Comparison of ENCODE assay signal across 16 cellular contexts in genomic region chr4:117626664-117627063, GRCh38.
DNase-seq lines count a peak whose midpoint lies in the region; ATAC-seq and TF ChIP-seq lines count a peak whose summit lies in the region.
"Had no signal": no experiment of that assay in that cellular context is flagged by ENCODE, and none has a peak within 500 bp of the region (broad histone marks: within the 10 kb centered on the region; RNA-seq: fewer than 3 reads in every experiment).

No MANE protein-coding gene starts in this region.

- H2AFZ ChIP-seq in DND-41 (ENCODE audit: low read depth, low read length) (0 out of 2 replicates have a peak overlapping the region, but pooled peaks have one; percentile 5), mammary epithelial cell (ENCODE audit: low read depth, low read length) (no peak overlapping the region)

- no TSS peak for BruUV-seq in mammary epithelial cell (replicated peaks; lab: Mats Ljungman, UMichigan)

- no peaks in the 10 kb centered on the region for H3K36me3 ChIP-seq in DND-41 (ENCODE audit: insufficient read depth, low read length)
- H3K36me3 ChIP-seq in mammary epithelial cell (ENCODE audit: insufficient read depth, low read length), result no peaks in the 10 kb centered on the region
- peaks cover 4% of the 10 kb centered on the region for H3K36me3 ChIP-seq in mucosa of descending colon (ENCODE audit: low read depth)
- no peaks in the 10 kb centered on the region for H3K36me3 ChIP-seq in sigmoid colon
- H3K36me3 ChIP-seq: BE2C had no signal

- no peaks in the 10 kb centered on the region for H3K27me3 ChIP-seq in DND-41 (ENCODE audit: insufficient read depth, low read length, poor library complexity)
- peaks cover 4% of the 10 kb centered on the region for H3K27me3 ChIP-seq in mammary epithelial cell (ENCODE audit: insufficient read depth, low read length)
- H3K27me3 ChIP-seq in sigmoid colon, result no peaks in the 10 kb centered on the region
- H3K27me3 ChIP-seq: BE2C had no signal

- TF ChIP-seq CTCF in DND-41 (IDR thresholded peaks at IDR 0.05; ENCODE audit: borderline replicate concordance, extremely low read depth, low read length, poor library complexity, severe bottlenecking) (no peak), mammary epithelial cell (conservative IDR thresholded peaks at IDR 0.05 in 1 of 2, IDR thresholded peaks at IDR 0.05 in 1 of 2; ENCODE audit: extremely low read depth in 1 of 2, insufficient read depth in 1 of 2, low read depth in 1 of 2, low read length in 2 of 2) (no peak), mucosa of descending colon (IDR thresholded peaks at IDR 0.05) (no peak), sigmoid colon (IDR thresholded peaks at IDR 0.05) (no peak)

- H3K4me3 ChIP-seq in DND-41 (ENCODE audit: low read depth in 1 of 2, low read length in 2 of 2), result no peak overlapping the region
- H3K4me3 ChIP-seq in mammary epithelial cell (replicated peaks in 1 of 3; ENCODE audit: insufficient read depth in 1 of 3, low read depth in 2 of 3, low read length in 3 of 3), result no peak overlapping the region
- H3K4me3 ChIP-seq in mucosa of descending colon, result no peak overlapping the region
- H3K4me3 ChIP-seq in sigmoid colon, result no peak overlapping the region
- H3K4me3 ChIP-seq: GM12878 had no signal

- intact Hi-C loops in mammary epithelial cell (cut with micrococcal nuclease) (no loop called here), mucosa of descending colon (cut with DNase I, micrococcal nuclease) (no loop called here), sigmoid colon (cut with DNase I) (no loop called here)

- WGBS in mammary epithelial cell (ENCODE audit: low coverage, missing lambda C conversion rate), result 52% methylated on average over 4 of the region's 4 CpGs
- WGBS in sigmoid colon, 2 donors, result 27 to 67% methylated on average over 4 of the region's 4 CpGs

- H3K9ac ChIP-seq in DND-41 (ENCODE audit: low read depth, low read length) (no peak overlapping the region), mammary epithelial cell (ENCODE audit: insufficient read depth, low read length) (no peak overlapping the region)

- H3K9me3 ChIP-seq in DND-41 (ENCODE audit: insufficient read depth, low read length, severe bottlenecking), result no peaks in the 10 kb centered on the region
- H3K9me3 ChIP-seq in mammary epithelial cell (replicated peaks; ENCODE audit: insufficient read depth, low read length), result no peaks in the 10 kb centered on the region
- H3K9me3 ChIP-seq in mucosa of descending colon, result no peaks in the 10 kb centered on the region
- H3K9me3 ChIP-seq in sigmoid colon, result no peaks in the 10 kb centered on the region
- H3K9me3 ChIP-seq: BE2C had no signal

- ATAC-seq in DND-41 (ENCODE audit: insufficient read depth, low read depth) (no peak), mucosa of descending colon (peak; percentile 56)
- ATAC-seq: GM12878 had no signal

- H3K27ac ChIP-seq in DND-41 (ENCODE audit: low read length) (no peak overlapping the region), mammary epithelial cell (ENCODE audit: insufficient read depth, low read depth, low read length) (no peak overlapping the region), sigmoid colon (no peak overlapping the region)

- dilution Hi-C loops in mammary epithelial cell (cut with HindIII; ENCODE audit: low sequenced_read_pairs), result no loop called here

- TF ChIP-seq EP300 in sigmoid colon (IDR thresholded peaks at IDR 0.05), result no peak

- CTCF ChIA-PET in mammary epithelial cell (lab: Charles Lee; ENCODE audit: low non-redundant PET), result no interaction called here

- DNase-seq in DND-41, result no peak
- peak; percentile 9 for DNase-seq in HT1080 (ENCODE audit: low read depth)
- DNase-seq in mammary epithelial cell, result peak; percentile 3
- DNase-seq in mucosa of descending colon, result no peak
- no peak for DNase-seq in sigmoid colon
- DNase-seq in dermis blood vessel endothelial cell, result no peak
- no peak for DNase-seq in NCI-H82 (lab: John Stamatoyannopoulos, UW)
- DNase-seq: ACHN; BE2C; C1 segment of cervical spinal cord; CD4-positive, CD25-positive, alpha-beta regulatory T cell; CD8-positive, alpha-beta memory T cell; COR-L47; GOT3; H9 had no signal

- H3K4me1 ChIP-seq in DND-41 (ENCODE audit: insufficient read depth, low read length) (no peaks in the 10 kb centered on the region), mammary epithelial cell (ENCODE audit: insufficient read depth, low read length) (no peaks in the 10 kb centered on the region), mucosa of descending colon (ENCODE audit: low read depth) (no peaks in the 10 kb centered on the region), sigmoid colon (no peaks in the 10 kb centered on the region)
- H3K4me1 ChIP-seq: BE2C had no signal

- H3K79me2 ChIP-seq in DND-41 (ENCODE audit: insufficient read depth, low read length) (no peaks in the 10 kb centered on the region), mammary epithelial cell (ENCODE audit: insufficient read depth, low read length) (no peaks in the 10 kb centered on the region)

- H3K4me2 ChIP-seq in DND-41 (ENCODE audit: insufficient read depth, low read length), result no peak overlapping the region
- no peak overlapping the region for H3K4me2 ChIP-seq in mammary epithelial cell (ENCODE audit: insufficient read depth, low read depth, low read length)

- in situ Hi-C loops in mammary epithelial cell (cut with MboI; ENCODE audit: low sequenced_read_pairs in 2 of 2), result no loop called here

- no peaks in the 10 kb centered on the region for H4K20me1 ChIP-seq in DND-41 (ENCODE audit: insufficient read depth, low read length)
- peaks cover 1% of the 10 kb centered on the region for H4K20me1 ChIP-seq in mammary epithelial cell (ENCODE audit: insufficient read depth, low read length)

- TF ChIP-seq POLR2A in sigmoid colon (IDR thresholded peaks at IDR 0.05), result no peak

Comparison
In these comparisons a context has a peak if more than half of its experiments do, and no peak if none do; other contexts are left out.
1. DNase-seq: peak in HT1080 (single experiment) and mammary epithelial cell (single experiment); none in DND-41 (single experiment), mucosa of descending colon (0 of 3), sigmoid colon (single experiment), dermis blood vessel endothelial cell (single experiment) and NCI-H82 (single experiment).